In the genomic region with DNA sequence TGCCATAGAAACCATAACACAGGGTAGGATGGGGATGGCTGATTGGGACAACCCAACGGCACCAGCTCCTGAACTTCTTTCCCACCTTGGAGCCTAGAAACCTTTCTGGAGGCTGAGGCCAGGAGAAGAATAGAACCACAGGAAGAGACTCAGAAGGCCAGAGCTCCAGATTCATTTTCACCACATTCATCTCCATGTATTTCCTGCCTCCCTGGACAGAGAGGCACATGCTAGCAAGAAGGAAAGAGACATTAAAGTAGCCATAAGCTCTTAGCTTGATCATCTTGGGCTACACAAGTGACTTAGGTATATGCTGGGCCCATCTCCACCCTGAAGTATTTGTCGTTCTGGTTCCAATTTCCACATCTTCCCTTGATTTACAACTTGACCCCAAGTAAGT, we compare ENCODE assay signal across 25 cellular contexts.
"Had no signal": no experiment of that assay in that cellular context is flagged by ENCODE, and none has a peak within 500 bp of the region (broad histone marks: within the 10 kb centered on the region; RNA-seq: fewer than 3 reads in every experiment).

No MANE protein-coding gene starts in this region.

- H3K27me3 Mint-ChIP-seq: activated naive CD8-positive, alpha-beta T cell treated with anti-CD3 and anti-CD28 coated beads, Interleukin-2, amount 50 U/mL, for 24 hours had no signal

- H3K9me3 Mint-ChIP-seq: activated naive CD8-positive, alpha-beta T cell treated with anti-CD3 and anti-CD28 coated beads, Interleukin-2, amount 50 U/mL, for 24 hours; T-helper 1 cell treated with Interleukin-12 subunit alpha and Interleukin-12 subunit beta and Interleukin-4 antibody, amounts not matched to agents 30 μg/mL and 1 μg/mL, for 36 hours; WTC11 had no signal

- H3K9me3 ChIP-seq: ascending aorta, body of pancreas, Peyer's patch had no signal

- H3K36me3 Mint-ChIP-seq: WTC11 had no signal

- ATAC-seq: activated CD8-positive, alpha-beta T cell treated with anti-CD3 and anti-CD28 coated beads, Interleukin-2, amount 10 ng/mL, durations not matched to agents 7 days and 5 days; activated naive CD8-positive, alpha-beta T cell treated with anti-CD3 and anti-CD28 coated beads, Interleukin-2, amount 50 U/mL, for 24 hours; body of pancreas; WTC11 had no signal

- H3K27me3 ChIP-seq: ascending aorta, body of pancreas, cardiac muscle cell, Peyer's patch had no signal

- H3K4me3 Mint-ChIP-seq: activated CD8-positive, alpha-beta T cell treated with anti-CD3 and anti-CD28 coated beads, Interleukin-2, amount 10 ng/mL, durations not matched to agents 7 days and 5 days; activated naive CD8-positive, alpha-beta T cell treated with anti-CD3 and anti-CD28 coated beads, Interleukin-2, amount 50 U/mL, for 24 hours; T-helper 1 cell treated with Interleukin-12 subunit alpha and Interleukin-12 subunit beta and Interleukin-4 antibody, amounts not matched to agents 30 μg/mL and 1 μg/mL, for 36 hours; WTC11 had no signal

- DNase-seq: activated CD4-positive, alpha-beta T cell treated with anti-CD3 and anti-CD28 coated beads for 48 hours; activated CD4-positive, alpha-beta T cell treated with anti-CD3 and anti-CD28 coated beads, Interleukin-2, amount 50 U/mL, for 4 hours; activated CD4-positive, CD25-positive, alpha-beta regulatory T cell treated with anti-CD3 and anti-CD28 coated beads, Interleukin-2, amount 50 U/mL, for 72 hours; activated CD8-positive, alpha-beta memory T cell treated with anti-CD3 and anti-CD28 coated beads, Interleukin-2, amount 50 U/mL, for 48 hours; activated CD8-positive, alpha-beta T cell treated with anti-CD3 and anti-CD28 coated beads, Interleukin-2, amount 10 ng/mL, durations not matched to agents 7 days and 5 days; activated naive CD4-positive, alpha-beta T cell treated with anti-CD3 and anti-CD28 coated beads, Interleukin-2, amount 50 U/mL, for 16 hours; activated naive CD8-positive, alpha-beta T cell treated with anti-CD3 and anti-CD28 coated beads, Interleukin-2, amount 50 U/mL, for 24 hours; activated T-cell treated with anti-CD3 and anti-CD28 coated beads, Interleukin-2, amount 50 U/mL, for 1 hour; amniotic stem cell; body of pancreas; KG1; NCI-H1092; NCI-H1417; NCI-H1930; NCI-H345; NCI-H510A; NCI-H69; NK-92 treated with Interleukin-12 subunit alpha and Interleukin-12 subunit beta, amount 100 ng/mL, for 24 hours; OCI-M1; Peyer's patch; SHP77 had no signal

- H3K27ac ChIP-seq: cardiac muscle cell had no signal

- H3K27ac Mint-ChIP-seq: activated CD8-positive, alpha-beta T cell treated with anti-CD3 and anti-CD28 coated beads, Interleukin-2, amount 10 ng/mL, durations not matched to agents 7 days and 5 days; activated naive CD8-positive, alpha-beta T cell treated with anti-CD3 and anti-CD28 coated beads, Interleukin-2, amount 50 U/mL, for 24 hours; T-helper 1 cell treated with Interleukin-12 subunit alpha and Interleukin-12 subunit beta and Interleukin-4 antibody, amounts not matched to agents 30 μg/mL and 1 μg/mL, for 36 hours; WTC11 had no signal

- H3K36me3 ChIP-seq: cardiac muscle cell had no signal

- H3K4me3 ChIP-seq: ascending aorta, body of pancreas, cardiac muscle cell, Peyer's patch had no signal

- H3K4me1 Mint-ChIP-seq: activated naive CD8-positive, alpha-beta T cell treated with anti-CD3 and anti-CD28 coated beads, Interleukin-2, amount 50 U/mL, for 24 hours had no signal
